ENCODE assay signal across 11 cellular contexts in genomic region chr7:17690030-17690429, GRCh38.
A peak's percentile ranks its signal among the peaks of the same experiment; 100 is the strongest.
DNase-seq lines count a peak whose midpoint lies in the region; ATAC-seq and TF ChIP-seq lines count a peak whose summit lies in the region.
"Had no signal": no experiment of that assay in that cellular context is flagged by ENCODE, and none has a peak within 500 bp of the region (broad histone marks: within the 10 kb centered on the region; RNA-seq: fewer than 3 reads in every experiment).

No MANE protein-coding gene starts in this region.

- H3K4me1 Mint-ChIP-seq in MCF 10A (ENCODE audit: insufficient read depth, unreplicated experiment): peaks cover 12% of the 10 kb centered on the region
- no peaks in the 10 kb centered on the region for H3K4me1 Mint-ChIP-seq in effector memory CD8-positive, alpha-beta T cell (ENCODE audit: low read depth in 2 of 2)
- H3K4me1 Mint-ChIP-seq: B cell had no signal

- H3K27ac ChIP-seq in breast epithelium: no peak overlapping the region
- peak overlapping the region; percentile 45 for H3K27ac ChIP-seq in brain microvascular endothelial cell
- H3K27ac ChIP-seq: cardiac muscle cell had no signal

- DNase-seq in MCF 10A (ENCODE audit: unreplicated experiment) (peak; percentile 95), breast epithelium (ENCODE audit: low spot score in 2 of 2) (no peak), HT1080 (ENCODE audit: low read depth) (peak; percentile 91), brain microvascular endothelial cell (peak; percentile 98), NCI-H774 (lab: John Stamatoyannopoulos, UW) (no peak), dermis blood vessel endothelial cell (no peak)
- no peak for DNase-seq in effector memory CD8-positive, alpha-beta T cell
- DNase-seq in activated CD4-positive, alpha-beta T cell treated with anti-CD3 and anti-CD28 coated beads, Interleukin-2, amount 50 U/mL, for 4 hours: no peak
- DNase-seq: NCI-H446 treated with DMSO at 0.1 percent for 48 hours had no signal

- peaks cover 0 to 6% of the 10 kb centered on the region in 2 donors for H3K9me3 ChIP-seq in breast epithelium

- POLR2A ChIA-PET in MCF 10A (lab: Yijun Ruan, JAX): interaction anchor here (0.7 to 3.9 kb wide), 15 partner anchors 9 to 770 kb away, joined by 3 to 51 read pairs (median 5); partner anchors contain the start of gene AHR

- CTCF ChIA-PET in MCF 10A (lab: Yijun Ruan, JAX): interaction anchor here (0.6 to 1.3 kb wide), 5 partner anchors 9 to 655 kb away, joined by 3 to 5 read pairs (median 3); no protein-coding TSS in a partner anchor

- no peak overlapping the region for H3K4me3 Mint-ChIP-seq in MCF 10A (ENCODE audit: unreplicated experiment)
- H3K4me3 Mint-ChIP-seq in effector memory CD8-positive, alpha-beta T cell: no peak overlapping the region
- H3K4me3 Mint-ChIP-seq: B cell had no signal

- peak overlapping the region; percentile 89 for H3K27ac Mint-ChIP-seq in MCF 10A (ENCODE audit: low read depth, unreplicated experiment)
- no peak overlapping the region for H3K27ac Mint-ChIP-seq in effector memory CD8-positive, alpha-beta T cell
- H3K27ac Mint-ChIP-seq: B cell had no signal

- no TSS peak for BruUV-seq in MCF 10A (replicated peaks; lab: Mats Ljungman, UMichigan)

- in situ Hi-C loops in brain microvascular endothelial cell (cut with HindIII; ENCODE audit: low pct_ligation_motif_present, low sequenced_read_pairs): no loop called here

- no peak overlapping the region for H3K4me3 ChIP-seq in breast epithelium
- H3K4me3 ChIP-seq in brain microvascular endothelial cell (ENCODE audit: low read depth, low read length): no peak overlapping the region
- H3K4me3 ChIP-seq: cardiac muscle cell had no signal

- intact Hi-C loops in MCF 10A (cut with micrococcal nuclease): loop anchor here (10.0 kb wide), 1 partner anchor 85 kb away; no protein-coding TSS in a partner anchor
- intact Hi-C loops in breast epithelium (cut with DNase I; ENCODE audit: low total_unique reads): no loop called here

- no peak for TF ChIP-seq CTCF in MCF 10A (IDR thresholded peaks at IDR 0.05; ENCODE audit: unreplicated experiment)
- TF ChIP-seq CTCF in breast epithelium (IDR thresholded peaks at IDR 0.05): no peak
- no peak for TF ChIP-seq CTCF in brain microvascular endothelial cell (IDR thresholded peaks at IDR 0.05; ENCODE audit: low read depth, low read length, missing control alignments)

- no peaks in the 10 kb centered on the region for H3K9me3 Mint-ChIP-seq in MCF 10A (ENCODE audit: unreplicated experiment)
- no peaks in the 10 kb centered on the region for H3K9me3 Mint-ChIP-seq in effector memory CD8-positive, alpha-beta T cell

- H3K36me3 ChIP-seq in breast epithelium: no peaks in the 10 kb centered on the region
- H3K36me3 ChIP-seq in brain microvascular endothelial cell (replicated peaks): no peaks in the 10 kb centered on the region
- H3K36me3 ChIP-seq: cardiac muscle cell had no signal

- no peaks in the 10 kb centered on the region for H3K4me1 ChIP-seq in breast epithelium

- H3K27me3 ChIP-seq in breast epithelium (no peaks in the 10 kb centered on the region), brain microvascular endothelial cell (replicated peaks) (no peaks in the 10 kb centered on the region)
- H3K27me3 ChIP-seq: cardiac muscle cell had no signal

- H3K36me3 Mint-ChIP-seq in MCF 10A (ENCODE audit: insufficient read depth, unreplicated experiment): peaks cover 4% of the 10 kb centered on the region
- H3K36me3 Mint-ChIP-seq in effector memory CD8-positive, alpha-beta T cell (ENCODE audit: insufficient read depth): no peaks in the 10 kb centered on the region

- no peak for TF ChIP-seq POLR2A in breast epithelium (IDR thresholded peaks at IDR 0.05)

- no peaks in the 10 kb centered on the region for H3K27me3 Mint-ChIP-seq in MCF 10A (ENCODE audit: insufficient read depth, unreplicated experiment)
- H3K27me3 Mint-ChIP-seq in effector memory CD8-positive, alpha-beta T cell: no peaks in the 10 kb centered on the region
- H3K27me3 Mint-ChIP-seq: B cell had no signal

- no peak for ATAC-seq in effector memory CD8-positive, alpha-beta T cell (replicated peaks)

Comparison
In these comparisons a context has a peak if more than half of its experiments do, and no peak if none do; other contexts are left out.
1. DNase-seq: peak in MCF 10A (single experiment), HT1080 (single experiment) and brain microvascular endothelial cell (single experiment); none in breast epithelium (0 of 2), NCI-H774 (single experiment), effector memory CD8-positive, alpha-beta T cell (0 of 3), activated CD4-positive, alpha-beta T cell treated with anti-CD3 and anti-CD28 coated beads, Interleukin-2, amount 50 U/mL, for 4 hours (0 of 2) and dermis blood vessel endothelial cell (single experiment).